12 cellular contexts compared by ENCODE assay signal in the genomic region with DNA sequence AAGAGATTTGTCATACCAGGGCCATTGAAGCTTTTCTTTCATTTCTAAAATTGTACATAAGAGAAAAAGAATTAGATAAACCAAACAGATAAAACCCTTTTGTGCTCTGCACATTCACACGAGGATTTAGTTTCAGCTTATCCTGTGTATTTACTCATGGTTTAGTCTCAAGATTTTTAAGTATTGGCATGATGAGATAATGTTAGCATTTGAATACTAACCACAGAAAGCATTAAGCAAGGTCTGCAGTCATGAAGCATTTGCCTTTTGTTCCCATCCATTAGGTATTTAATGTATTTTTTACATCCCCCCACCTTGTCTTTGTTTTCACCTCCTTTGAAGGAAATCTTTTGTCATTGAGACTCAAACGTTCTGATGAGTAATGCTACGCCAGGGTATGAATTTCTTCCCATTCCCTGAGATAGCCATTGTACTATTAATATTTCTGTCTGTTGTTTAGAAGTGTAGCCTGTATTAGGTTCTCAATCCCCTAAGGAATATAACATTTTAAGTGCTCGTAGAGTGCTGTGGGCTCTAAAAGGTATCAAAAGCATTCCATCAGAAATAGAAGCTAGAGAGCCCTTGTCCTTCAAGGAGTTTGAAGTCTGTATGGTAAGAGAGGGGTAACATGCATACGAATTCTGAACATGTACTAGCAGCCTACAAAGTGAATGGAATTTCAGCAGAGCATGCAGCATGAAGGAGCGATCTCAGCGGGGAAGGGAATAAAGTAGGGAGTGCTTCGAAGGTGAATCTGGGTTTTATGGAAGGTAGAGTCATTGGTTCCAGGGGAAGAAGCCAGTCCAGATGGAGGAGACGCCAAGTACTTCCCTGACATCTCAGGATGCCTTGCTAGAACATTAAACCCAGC. TPM values are rescaled to one million over a fixed set of nuclear protein-coding genes. Genes with fewer than 3 reads are reported as not detected.
DNase-seq lines count a peak whose midpoint lies in the region; FAIRE-seq and TF ChIP-seq lines count a peak whose summit lies in the region.
"Had no signal": no experiment of that assay in that cellular context is flagged by ENCODE, and none has a peak within 500 bp of the region (broad histone marks: within the 10 kb centered on the region; RNA-seq: fewer than 3 reads in every experiment).

No MANE protein-coding gene starts in this region.

- TF ChIP-seq CTCF in AG10803 (conservative IDR thresholded peaks at IDR 0.05; ENCODE audit: low read length) (no peak), adrenal gland (IDR thresholded peaks at IDR 0.05) (no peak), kidney (IDR thresholded peaks at IDR 0.05; ENCODE audit: borderline replicate concordance, extremely low read depth, insufficient read depth) (no peak)

- no peak overlapping the region for H3K9ac ChIP-seq in kidney (ENCODE audit: low read length in 2 of 2)

- 72 to 79% (median 74%) methylated on average over 9 of the region's 9 CpGs for whole genome bisulfite sequencing in adrenal gland, 4 donors

- H3K36me3 Mint-ChIP-seq in activated T-helper 2 cell treated with anti-CD3 and anti-CD28 coated beads, Interferon-gamma antibody, Interleukin-2, Interleukin-4, amounts not matched to agents 10 μg/mL and 5 μg/mL and 100 μg/mL, durations not matched to agents 14 hours and 24 hours and 36 hours (ENCODE audit: low read depth): no peaks in the 10 kb centered on the region

- H3K27ac ChIP-seq in adrenal gland (peak overlapping the region in 4 of 5 donors; percentile 37 to 70 (median 58)), kidney (ENCODE audit: low read depth in 2 of 2, low read length in 2 of 2) (no peak overlapping the region)
- H3K27ac ChIP-seq: colonic mucosa had no signal

- intact Hi-C loops in adrenal gland (cut with DNase I): no loop called here
- intact Hi-C loops in activated T-helper 2 cell treated with anti-CD3 and anti-CD28 coated beads, Interferon-gamma antibody, Interleukin-2, Interleukin-4, amounts not matched to agents 10 μg/mL and 5 μg/mL and 100 μg/mL, durations not matched to agents 14 hours and 24 hours and 36 hours (cut with micrococcal nuclease): no loop called here
- intact Hi-C loops in kidney (cut with DNase I): no loop called here

- no peaks in the 10 kb centered on the region for H3K27me3 Mint-ChIP-seq in activated T-helper 2 cell treated with anti-CD3 and anti-CD28 coated beads, Interferon-gamma antibody, Interleukin-2, Interleukin-4, amounts not matched to agents 10 μg/mL and 5 μg/mL and 100 μg/mL, durations not matched to agents 14 hours and 24 hours and 36 hours (ENCODE audit: low read depth)

- H3K4me3 ChIP-seq in AG10803 (ENCODE audit: low read length) (no peak overlapping the region), adrenal gland (no peak overlapping the region), kidney (ENCODE audit: low read length in 2 of 2) (no peak overlapping the region)
- H3K4me3 ChIP-seq: colonic mucosa, PC-9 had no signal

- no peak overlapping the region for H3K4me3 Mint-ChIP-seq in activated T-helper 2 cell treated with anti-CD3 and anti-CD28 coated beads, Interferon-gamma antibody, Interleukin-2, Interleukin-4, amounts not matched to agents 10 μg/mL and 5 μg/mL and 100 μg/mL, durations not matched to agents 14 hours and 24 hours and 36 hours (ENCODE audit: low read depth)

- no peaks in the 10 kb centered on the region for H3K27me3 ChIP-seq in adrenal gland
- H3K27me3 ChIP-seq: colonic mucosa had no signal

- no peak overlapping the region for H3K27ac Mint-ChIP-seq in activated T-helper 2 cell treated with anti-CD3 and anti-CD28 coated beads, Interferon-gamma antibody, Interleukin-2, Interleukin-4, amounts not matched to agents 10 μg/mL and 5 μg/mL and 100 μg/mL, durations not matched to agents 14 hours and 24 hours and 36 hours

- DNase-seq in AG10803 (ENCODE audit: low read depth) (peak; percentile 71), HT1080 (ENCODE audit: low read depth) (peak; percentile 80), adrenal gland (no peak), kidney tubule cell (ENCODE audit: low spot score) (peak; percentile 73), cortex of kidney (lab: John Stamatoyannopoulos, UW) (no peak), kidney (no peak), T-helper 9 cell (no peak)
- no peak for DNase-seq in activated T-helper 2 cell treated with anti-CD3 and anti-CD28 coated beads, Interferon-gamma antibody, Interleukin-2, Interleukin-4, amounts not matched to agents 10 μg/mL and 5 μg/mL and 100 μg/mL, durations not matched to agents 14 hours and 24 hours and 36 hours (ENCODE audit: low spot score)
- DNase-seq: activated CD8-positive, alpha-beta memory T cell treated with anti-CD3 and anti-CD28 coated beads for 24 hours; colonic mucosa had no signal

- TF ChIP-seq POLR2A in adrenal gland (IDR thresholded peaks at IDR 0.05): no peak

- no peak for FAIRE-seq in kidney (lab: Jason Lieb, UNC)
- FAIRE-seq: urothelium cell line had no signal

- no peaks in the 10 kb centered on the region for H3K9me3 Mint-ChIP-seq in activated T-helper 2 cell treated with anti-CD3 and anti-CD28 coated beads, Interferon-gamma antibody, Interleukin-2, Interleukin-4, amounts not matched to agents 10 μg/mL and 5 μg/mL and 100 μg/mL, durations not matched to agents 14 hours and 24 hours and 36 hours

- H3K9me3 ChIP-seq in adrenal gland (replicated peaks in 1 of 3): no peaks in the 10 kb centered on the region
- no peaks in the 10 kb centered on the region for H3K9me3 ChIP-seq in kidney (ENCODE audit: control insufficient read depth in 1 of 2, low read length in 2 of 2)
- H3K9me3 ChIP-seq: colonic mucosa had no signal

- H3K4me1 Mint-ChIP-seq in activated T-helper 2 cell treated with anti-CD3 and anti-CD28 coated beads, Interferon-gamma antibody, Interleukin-2, Interleukin-4, amounts not matched to agents 10 μg/mL and 5 μg/mL and 100 μg/mL, durations not matched to agents 14 hours and 24 hours and 36 hours (ENCODE audit: low read depth): peaks cover 9% of the 10 kb centered on the region

- H3K36me3 ChIP-seq in adrenal gland (replicated peaks in 1 of 2) (no peaks in the 10 kb centered on the region), kidney (ENCODE audit: control insufficient read depth in 1 of 2, insufficient read depth in 2 of 2, low read length in 2 of 2) (no peaks in the 10 kb centered on the region)
- H3K36me3 ChIP-seq: colonic mucosa had no signal

- peaks cover 11 to 48% of the 10 kb centered on the region in 2 donors for H3K4me1 ChIP-seq in adrenal gland (replicated peaks in 1 of 2)
- H3K4me1 ChIP-seq in kidney (ENCODE audit: control insufficient read depth in 1 of 2, insufficient read depth in 1 of 2, low read depth in 1 of 2, low read length in 2 of 2): peaks cover 0 to 2% of the 10 kb centered on the region in 2 donors
- H3K4me1 ChIP-seq: colonic mucosa had no signal

RNA-seq across cellular contexts. Expression of gene CRADD, which starts 22.3 kb away (rescaled TPM):
- total RNA-seq in HT1080 (2014; rRNA removed; shearing (Covaris generic)): 21.4 and 21.5 TPM in 2 replicates
- polyA plus RNA-seq in HT1080 (2015; cell fraction: cytosol; rRNA removed): 22.4 and 24.1 TPM in 2 replicates
- polyA plus RNA-seq in HT1080 (2015; cell fraction: nucleus; rRNA removed): 11.0 and 14.9 TPM in 2 replicates
- total RNA-seq in adrenal gland: 10 to 100 TPM; 27.4 to 70.1 (median 40.4) TPM
- polyA plus RNA-seq in adrenal gland: 10 to 100 TPM in 2 of 3 donors, 1 to 10 TPM in 1; 7.3 to 29.6 (median 14.6) TPM
- total RNA-seq in activated T-helper 2 cell treated with anti-CD3 and anti-CD28 coated beads, Interferon-gamma antibody, Interleukin-2, Interleukin-4, amounts not matched to agents 10 μg/mL and 5 μg/mL and 100 μg/mL, durations not matched to agents 14 hours and 24 hours and 36 hours: 10.2 and 10.7 TPM in 2 replicates
- total RNA-seq in kidney: 19.1 TPM
- 28.8 TPM for polyA plus RNA-seq in kidney (ENCODE audit: insufficient read depth, low read depth, low replicate concordance)

Comparison
In these comparisons a context has a peak if more than half of its experiments do, and no peak if none do; other contexts are left out.
1. DNase-seq: peak in AG10803 (single experiment), HT1080 (single experiment) and kidney tubule cell (single experiment); none in adrenal gland (0 of 7), activated T-helper 2 cell treated with anti-CD3 and anti-CD28 coated beads, Interferon-gamma antibody, Interleukin-2, Interleukin-4, amounts not matched to agents 10 μg/mL and 5 μg/mL and 100 μg/mL, durations not matched to agents 14 hours and 24 hours and 36 hours (single experiment), cortex of kidney (single experiment), kidney (single experiment) and T-helper 9 cell (single experiment).
2. H3K27ac ChIP-seq: peak in adrenal gland (4 of 5); none in kidney (0 of 2).